Comparison of ENCODE assay signal across 22 cellular contexts in genomic region chr6:170188571-170189001, GRCh38.
A peak's percentile ranks its signal among the peaks of the same experiment; 100 is the strongest.
DNase-seq lines count a peak whose midpoint lies in the region; ATAC-seq and TF ChIP-seq lines count a peak whose summit lies in the region.
"Had no signal": no experiment of that assay in that cellular context is flagged by ENCODE, and none has a peak within 500 bp of the region (broad histone marks: within the 10 kb centered on the region; RNA-seq: fewer than 3 reads in every experiment).

No MANE protein-coding gene starts in this region.

- DNase-seq in activated CD8-positive, alpha-beta memory T cell treated with anti-CD3 and anti-CD28 coated beads for 24 hours: peak; percentile 47
- no peak for DNase-seq in activated CD8-positive, alpha-beta memory T cell treated with anti-CD3 and anti-CD28 coated beads, Interleukin-2, amount 50 U/mL, for 48 hours
- DNase-seq in NCI-H2029 treated with DMSO at 0.1 percent for 48 hours (lab: John Stamatoyannopoulos, UW): peak; percentile 6
- peak; percentile 37 for DNase-seq in ecto neural progenitor cell (ENCODE audit: low spot score)
- peak in 1 of 2 donors; percentile 60 for DNase-seq in gastrocnemius medialis
- DNase-seq in DMS53 (lab: John Stamatoyannopoulos, UW): no peak
- DNase-seq in ureter (ENCODE audit: low spot score): no peak
- DNase-seq: activated naive CD8-positive, alpha-beta T cell treated with anti-CD3 and anti-CD28 coated beads, Interleukin-2, amount 10 ng/mL, durations not matched to agents 7 days and 5 days; DMS79; effector CD4-positive, alpha-beta T cell; GOT3; naive thymus-derived CD4-positive, alpha-beta T cell; NCI-H1436 treated with DMSO at 0.1 percent for 48 hours; NCI-H524 treated with DMSO at 0.1 percent for 48 hours; ovary; stimulated activated naive CD4-positive, alpha-beta T cell treated with Interleukin-2 at 50 U/mL for 16 hours; T-helper 17 cell had no signal

- in situ Hi-C loops in gastrocnemius medialis (cut with MboI; ENCODE audit: low sequenced_read_pairs in 4 of 4): no loop called here

- ATAC-seq in gastrocnemius medialis: peak; percentile 58
- no peak for ATAC-seq in HG03457 (IDR thresholded peaks at IDR 0.05; ENCODE audit: unreplicated experiment)
- ATAC-seq: activated T-helper 17 cell treated with anti-CD3 and anti-CD28 coated beads, Interleukin-2, amount 50 U/mL, for 72 hours; naive thymus-derived CD4-positive, alpha-beta T cell; sciatic nerve; T-helper 17 cell had no signal

- no peak for TF ChIP-seq POLR2A in gastrocnemius medialis (IDR thresholded peaks at IDR 0.05)

- H3K27ac ChIP-seq in gastrocnemius medialis: peak overlapping the region in 1 of 4 donors; percentile 18
- H3K27ac ChIP-seq: epithelial cell of prostate, ovary, SK-N-MC had no signal

- no peaks in the 10 kb centered on the region for H3K27me3 ChIP-seq in gastrocnemius medialis
- H3K27me3 ChIP-seq: ovary had no signal

- TF ChIP-seq CTCF in gastrocnemius medialis (IDR thresholded peaks at IDR 0.05 in 4 of 5, conservative IDR thresholded peaks at IDR 0.05 in 1 of 5): no peak

- H3K36me3 ChIP-seq in gastrocnemius medialis: no peaks in the 10 kb centered on the region
- H3K36me3 ChIP-seq: ovary had no signal

- H3K9me3 ChIP-seq in gastrocnemius medialis: no peaks in the 10 kb centered on the region
- H3K9me3 ChIP-seq: ovary had no signal

- H3K4me1 ChIP-seq in gastrocnemius medialis: peaks cover 6 to 8% of the 10 kb centered on the region in 2 donors

- intact Hi-C loops in gastrocnemius medialis (cut with DNase I; ENCODE audit: low total_unique reads): no loop called here

- no peak overlapping the region for H3K4me3 ChIP-seq in gastrocnemius medialis
- H3K4me3 ChIP-seq: ovary, SK-N-MC had no signal

Comparison
In these comparisons a context has a peak if more than half of its experiments do, and no peak if none do; other contexts are left out.
1. DNase-seq: peak in activated CD8-positive, alpha-beta memory T cell treated with anti-CD3 and anti-CD28 coated beads for 24 hours (single experiment), NCI-H2029 treated with DMSO at 0.1 percent for 48 hours (single experiment) and ecto neural progenitor cell (single experiment); none in activated CD8-positive, alpha-beta memory T cell treated with anti-CD3 and anti-CD28 coated beads, Interleukin-2, amount 50 U/mL, for 48 hours (single experiment), DMS53 (single experiment) and ureter (single experiment).